15 cellular contexts compared by ENCODE assay signal in genomic region chr1:116458695-116459094, GRCh38.
DNase-seq lines count a peak whose midpoint lies in the region; ATAC-seq, FAIRE-seq and TF ChIP-seq lines count a peak whose summit lies in the region.
"Had no signal": no experiment of that assay in that cellular context is flagged by ENCODE, and none has a peak within 500 bp of the region (broad histone marks: within the 10 kb centered on the region; RNA-seq: fewer than 3 reads in every experiment).

No MANE protein-coding gene starts in this region.

- intact Hi-C loops in left ventricle myocardium superior (cut with micrococcal nuclease) (no loop called here), sigmoid colon (cut with DNase I) (no loop called here)

- no peak overlapping the region for H3K4me3 ChIP-seq in cardiac muscle cell
- no peak overlapping the region for H3K4me3 ChIP-seq in endodermal cell (ENCODE audit: low read length)
- H3K4me3 ChIP-seq in neural progenitor cell, result no peak overlapping the region
- H3K4me3 ChIP-seq in sigmoid colon, result no peak overlapping the region

- H3K4me2 ChIP-seq in neural progenitor cell, result peak overlapping the region; percentile 23
- H3K4me2 ChIP-seq: SK-N-SH had no signal

- H4K20me1 ChIP-seq in neural progenitor cell (ENCODE audit: low read depth), result no peaks in the 10 kb centered on the region

- H3K9ac ChIP-seq in endodermal cell (ENCODE audit: extremely low read depth, low read length, poor library complexity, severe bottlenecking) (no peak overlapping the region), neural progenitor cell (no peak overlapping the region)
- H3K9ac ChIP-seq: SK-N-SH had no signal

- H3K4me3 Mint-ChIP-seq in endodermal cell (no peak overlapping the region), neural progenitor cell (no peak overlapping the region)
- H3K4me3 Mint-ChIP-seq: B cell had no signal

- no peak for TF ChIP-seq CTCF in cardiac muscle cell (IDR thresholded peaks at IDR 0.05; ENCODE audit: low read depth, low read length)
- TF ChIP-seq CTCF in endodermal cell (conservative IDR thresholded peaks at IDR 0.05), result no peak
- TF ChIP-seq CTCF in neural progenitor cell (IDR thresholded peaks at IDR 0.05), result no peak
- TF ChIP-seq CTCF in sigmoid colon (IDR thresholded peaks at IDR 0.05), result no peak

- H3K36me3 ChIP-seq in cardiac muscle cell (no peaks in the 10 kb centered on the region), endodermal cell (ENCODE audit: control insufficient read depth, insufficient read depth, low read length) (no peaks in the 10 kb centered on the region), neural progenitor cell (no peaks in the 10 kb centered on the region), sigmoid colon (no peaks in the 10 kb centered on the region)

- no peak for FAIRE-seq in GM12891 (lab: Jason Lieb, UNC)

- H2AFZ ChIP-seq in neural progenitor cell (replicated peaks), result no peak overlapping the region

- DNase-seq in cardiac muscle cell (ENCODE audit: low read depth in 1 of 2, low spot score in 1 of 2), result peak in 1 of 2 donors; percentile 55
- no peak for DNase-seq in left ventricle myocardium superior
- DNase-seq in endodermal cell, result no peak
- peak; percentile 72 for DNase-seq in neural progenitor cell (ENCODE audit: low spot score)
- no peak for DNase-seq in GM12891 (ENCODE audit: insufficient read length, low spot score)
- DNase-seq in sigmoid colon, result no peak
- DNase-seq: DMS 273 treated with DMSO at 0.1 percent for 48 hours, GDM1, NCI-H1436, NCI-H2029, NCI-H82, SK-N-SH had no signal

- no peaks in the 10 kb centered on the region for H3K27me3 Mint-ChIP-seq in endodermal cell (ENCODE audit: insufficient read depth)
- H3K27me3 Mint-ChIP-seq in neural progenitor cell (ENCODE audit: insufficient read depth, low read depth), result no peaks in the 10 kb centered on the region

- H3K27me3 ChIP-seq in cardiac muscle cell, result no peaks in the 10 kb centered on the region
- no peaks in the 10 kb centered on the region for H3K27me3 ChIP-seq in endodermal cell (ENCODE audit: control insufficient read depth, insufficient read depth, low read length, poor library complexity, severe bottlenecking)
- no peaks in the 10 kb centered on the region for H3K27me3 ChIP-seq in neural progenitor cell
- H3K27me3 ChIP-seq in sigmoid colon, result no peaks in the 10 kb centered on the region

- 42 to 67% methylated on average over 4 to 7 of the region's 7 CpGs for WGBS in endodermal cell (ENCODE audit: insufficient coverage in 1 of 2, insufficient read length in 1 of 2), 2 experiments
- WGBS in sigmoid colon, 2 donors, result 86 to 92% methylated on average over 7 of the region's 7 CpGs

- no peaks in the 10 kb centered on the region for H3K79me2 ChIP-seq in neural progenitor cell (ENCODE audit: low read depth)

- H3K27ac Mint-ChIP-seq in endodermal cell (no peak overlapping the region), neural progenitor cell (peak overlapping the region; percentile 44)
- H3K27ac Mint-ChIP-seq: B cell had no signal

- H3K36me3 Mint-ChIP-seq in endodermal cell (ENCODE audit: low read depth) (no peaks in the 10 kb centered on the region), neural progenitor cell (no peaks in the 10 kb centered on the region)

- peaks cover 68% of the 10 kb centered on the region for H3K4me1 ChIP-seq in cardiac muscle cell (ENCODE audit: low read depth)
- peaks cover 14% of the 10 kb centered on the region for H3K4me1 ChIP-seq in endodermal cell (ENCODE audit: control insufficient read depth, insufficient read depth, low read length)
- H3K4me1 ChIP-seq in neural progenitor cell, result peaks cover 23% of the 10 kb centered on the region
- no peaks in the 10 kb centered on the region for H3K4me1 ChIP-seq in sigmoid colon

- H3K9me3 Mint-ChIP-seq in endodermal cell, result no peaks in the 10 kb centered on the region
- no peaks in the 10 kb centered on the region for H3K9me3 Mint-ChIP-seq in neural progenitor cell

- no peak for TF ChIP-seq EP300 in sigmoid colon (IDR thresholded peaks at IDR 0.05)

- peak overlapping the region; percentile 96 for H3K27ac ChIP-seq in cardiac muscle cell
- H3K27ac ChIP-seq in endodermal cell (ENCODE audit: low read depth, low read length), result peak overlapping the region; percentile 50
- H3K27ac ChIP-seq in neural progenitor cell, result no peak overlapping the region
- H3K27ac ChIP-seq in sigmoid colon, result no peak overlapping the region

- H3K9me3 ChIP-seq in cardiac muscle cell (ENCODE audit: low read depth) (no peaks in the 10 kb centered on the region), endodermal cell (ENCODE audit: control insufficient read depth, low read length) (no peaks in the 10 kb centered on the region), neural progenitor cell (ENCODE audit: low read depth) (no peaks in the 10 kb centered on the region), sigmoid colon (no peaks in the 10 kb centered on the region)
- H3K9me3 ChIP-seq: SK-N-SH had no signal

- peaks cover 5% of the 10 kb centered on the region for H3F3A ChIP-seq in neural progenitor cell (ENCODE audit: low read depth)

- ATAC-seq in left ventricle myocardium superior (no peak), HG02571 (IDR thresholded peaks at IDR 0.05; ENCODE audit: unreplicated experiment) (no peak)
- ATAC-seq: HCT116 had no signal

- H3K4me1 Mint-ChIP-seq in endodermal cell, result peaks cover 27% of the 10 kb centered on the region
- peaks cover 15% of the 10 kb centered on the region for H3K4me1 Mint-ChIP-seq in neural progenitor cell
- H3K4me1 Mint-ChIP-seq: B cell had no signal

- TF ChIP-seq POLR2A in GM12891 (IDR thresholded peaks at IDR 0.05; ENCODE audit: low read depth, low read length) (no peak), sigmoid colon (IDR thresholded peaks at IDR 0.05) (no peak)

TF ChIP-seq in GM12891, 5 proteins besides CTCF, POLR2A, EP300 and RAD21:
- no peak for TF ChIP-seq TAF1 (IDR thresholded peaks at IDR 0.05; ENCODE audit: low read depth, low read length)
- TF ChIP-seq SPI1 (IDR thresholded peaks at IDR 0.05; ENCODE audit: low read depth, low read length), result no peak
- TF ChIP-seq PAX5 (IDR thresholded peaks at IDR 0.05; ENCODE audit: insufficient read depth, low read length, severe bottlenecking), result no peak
- TF ChIP-seq POLR2AphosphoS5 (IDR thresholded peaks at IDR 0.05; ENCODE audit: low read depth, low read length), result no peak
- no peak for TF ChIP-seq POU2F2 (IDR thresholded peaks at IDR 0.05; ENCODE audit: low read depth, low read length)

Comparison
In these comparisons a context has a peak if more than half of its experiments do, and no peak if none do; other contexts are left out.
1. H3K27ac ChIP-seq: peak in cardiac muscle cell (single experiment) and endodermal cell (single experiment); none in neural progenitor cell (single experiment) and sigmoid colon (0 of 4).